28 cellular contexts compared by ENCODE assay signal in genomic region chr7:112777406-112777805, GRCh38.
"Had no signal": no experiment of that assay in that cellular context is flagged by ENCODE, and none has a peak within 500 bp of the region (broad histone marks: within the 10 kb centered on the region; RNA-seq: fewer than 3 reads in every experiment).

No MANE protein-coding gene starts in this region.

- H3K27me3 ChIP-seq: left lung, ovary, right atrium auricular region, stomach, tibial artery, upper lobe of right lung had no signal

- H3K27ac Mint-ChIP-seq: naive thymus-derived CD4-positive, alpha-beta T cell; progenitor cell of endocrine pancreas; stimulated activated naive B cell treated with anti-CD40 and anti-IgM and Interleukin-4, amounts not matched to agents 10 μg/mL and 1 μg/mL and 100 μg/mL, for 72 hours had no signal

- H3K4me3 Mint-ChIP-seq: immature natural killer cell; natural killer cell treated with Interleukin-12 subunit alpha and Interleukin-12 subunit beta and Interleukin-15 and Interleukin-18, amount 100 ng/mL, for 72 hours; stimulated activated naive B cell treated with anti-CD40 and anti-IgM and Interleukin-4, amounts not matched to agents 10 μg/mL and 1 μg/mL and 100 μg/mL, for 72 hours had no signal

- ATAC-seq: left colon; left lung; lower lobe of right lung; mucosa of descending colon; naive thymus-derived CD4-positive, alpha-beta T cell; natural killer cell treated with Interleukin-12 subunit alpha and Interleukin-12 subunit beta and Interleukin-15 and Interleukin-18, amount 100 ng/mL, for 72 hours; sciatic nerve; stimulated activated naive B cell treated with anti-CD40 and anti-IgM and Interleukin-4, amounts not matched to agents 10 μg/mL and 1 μg/mL and 100 μg/mL, for 72 hours; stimulated activated naive CD8-positive, alpha-beta T cell treated with anti-CD3 and anti-CD28 coated beads, Interleukin-15, Interleukin-2, amounts not matched to agents 100 U/mL and 50 U/mL, for 24 hours; upper lobe of right lung had no signal

- H3K27me3 Mint-ChIP-seq: naive thymus-derived CD4-positive, alpha-beta T cell; natural killer cell treated with Interleukin-12 subunit alpha and Interleukin-12 subunit beta and Interleukin-15 and Interleukin-18, amount 100 ng/mL, for 72 hours; progenitor cell of endocrine pancreas; stimulated activated naive B cell treated with anti-CD40 and anti-IgM and Interleukin-4, amounts not matched to agents 10 μg/mL and 1 μg/mL and 100 μg/mL, for 72 hours had no signal

- H3K4me3 ChIP-seq: left lung, lower lobe of right lung, mucosa of descending colon, ovary, right atrium auricular region, skin epidermis, stomach, thoracic aorta, tibial artery, upper lobe of right lung had no signal

- DNase-seq: hypothalamus; immature natural killer cell; kidney; left colon; left lung; lower lobe of right lung; midbrain; mucosa of descending colon; naive thymus-derived CD4-positive, alpha-beta T cell; ovary; stimulated activated CD4-positive, alpha-beta T cell treated with anti-CD3 and anti-CD28 coated beads, Interleukin-12 subunit alpha, Interleukin-12 subunit beta, amount 100 ng/mL, for 4 hours; stimulated activated CD4-positive, alpha-beta T cell treated with anti-CD3 and anti-CD28 coated beads, Interleukin-15, amount 100 ng/mL, for 24 hours; stimulated activated CD4-positive, alpha-beta T cell treated with anti-CD3 and anti-CD28 coated beads, Interleukin-2, amount 100 ng/mL, for 24 hours; stimulated activated CD4-positive, alpha-beta T cell treated with anti-CD3 and anti-CD28 coated beads, Interleukin-4, amount 100 ng/mL, for 1 hour; stimulated activated naive B cell treated with anti-CD40 and anti-IgM and Interleukin-4, amounts not matched to agents 10 μg/mL and 1 μg/mL and 100 μg/mL, for 72 hours; stimulated activated naive CD8-positive, alpha-beta T cell treated with anti-CD3 and anti-CD28 coated beads, Interleukin-15, Interleukin-2, amounts not matched to agents 100 U/mL and 50 U/mL, for 24 hours; stomach; tibial artery; trophoblast cell; upper lobe of right lung had no signal

- H3K9me3 Mint-ChIP-seq: immature natural killer cell; naive thymus-derived CD4-positive, alpha-beta T cell; natural killer cell treated with Interleukin-12 subunit alpha and Interleukin-12 subunit beta and Interleukin-15 and Interleukin-18, amount 100 ng/mL, for 72 hours had no signal

- H3K9me3 ChIP-seq: left lung, lower lobe of right lung, mucosa of descending colon, ovary, right atrium auricular region, stomach, thoracic aorta, tibial artery, upper lobe of right lung had no signal

- H3K36me3 ChIP-seq: ovary, right atrium auricular region, tibial artery had no signal

- H3K27ac ChIP-seq: left lung, lower lobe of right lung, ovary, right atrium auricular region, skin epidermis, stomach, thoracic aorta, tibial artery, upper lobe of right lung had no signal

- H3K4me1 ChIP-seq: left lung, lower lobe of right lung, upper lobe of right lung had no signal

- FAIRE-seq: islet of Langerhans, kidney, urothelium cell line had no signal
